ENCODE assay signal across 12 cellular contexts in the genomic region with DNA sequence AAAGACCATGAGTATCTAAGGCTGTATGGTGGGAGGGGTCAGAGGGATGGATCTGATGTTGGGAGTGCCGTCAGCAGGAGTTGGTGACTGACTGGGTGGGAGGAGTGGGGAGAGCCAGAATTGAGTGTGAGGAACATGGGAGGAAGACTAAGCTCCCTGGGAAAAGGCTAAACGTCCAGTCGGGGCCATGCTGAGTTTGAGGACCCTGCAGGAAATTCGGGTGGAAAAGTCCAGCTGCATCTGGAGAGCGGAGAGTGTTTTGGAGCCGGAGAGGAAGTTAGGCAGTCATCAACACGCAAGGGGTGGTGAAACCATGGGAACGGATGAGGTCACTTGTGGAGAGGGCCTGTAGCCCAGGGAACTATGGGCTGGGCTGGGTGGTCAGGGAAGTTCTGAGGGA.
DNase-seq lines count a peak whose midpoint lies in the region; ATAC-seq and TF ChIP-seq lines count a peak whose summit lies in the region.
"Had no signal": no experiment of that assay in that cellular context is flagged by ENCODE, and none has a peak within 500 bp of the region (broad histone marks: within the 10 kb centered on the region; RNA-seq: fewer than 3 reads in every experiment).

No MANE protein-coding gene starts in this region.

- no peak for TF ChIP-seq CTCF in osteocyte (IDR thresholded peaks at IDR 0.05)

- H3K27me3 Mint-ChIP-seq in activated CD4-positive, alpha-beta memory T cell treated with anti-CD3 and anti-CD28 coated beads for 36 hours, result no peaks in the 10 kb centered on the region
- no peaks in the 10 kb centered on the region for H3K27me3 Mint-ChIP-seq in osteocyte (ENCODE audit: unreplicated experiment)

- no peak overlapping the region for H3K4me3 Mint-ChIP-seq in activated CD4-positive, alpha-beta memory T cell treated with anti-CD3 and anti-CD28 coated beads for 36 hours
- H3K4me3 Mint-ChIP-seq in osteocyte (ENCODE audit: unreplicated experiment), result no peak overlapping the region
- H3K4me3 Mint-ChIP-seq: HFFc6 had no signal

- DNase-seq in DMS153 treated with DMSO at 0.1 percent for 48 hours (lab: John Stamatoyannopoulos, UW; ENCODE audit: unreplicated experiment) (peak; percentile 47), glomerular endothelial cell (ENCODE audit: extremely low read depth, low read depth, low spot score) (peak; percentile 96), osteocyte (ENCODE audit: extremely low spot score, unreplicated experiment) (no peak), NCI-H510A (lab: John Stamatoyannopoulos, UW) (no peak)
- no peak for DNase-seq in activated CD4-positive, alpha-beta memory T cell treated with anti-CD3 and anti-CD28 coated beads for 36 hours
- DNase-seq in stimulated activated CD4-positive, alpha-beta T cell treated with anti-CD3 and anti-CD28 coated beads, Interleukin-2, amount 100 ng/mL, for 24 hours, result no peak
- DNase-seq: cortex of kidney, HFFc6, kidney glomerular epithelial cell, NCI-H2029 treated with DMSO at 0.1 percent for 48 hours had no signal

- intact Hi-C loops in activated CD4-positive, alpha-beta memory T cell treated with anti-CD3 and anti-CD28 coated beads for 36 hours (cut with micrococcal nuclease), result no loop called here

- H3K27ac Mint-ChIP-seq in activated CD4-positive, alpha-beta memory T cell treated with anti-CD3 and anti-CD28 coated beads for 36 hours, result peak overlapping the region; percentile 10
- peak overlapping the region; percentile 39 for H3K27ac Mint-ChIP-seq in osteocyte (ENCODE audit: unreplicated experiment)
- H3K27ac Mint-ChIP-seq: HFFc6 had no signal

- POLR2A ChIA-PET in activated CD4-positive, alpha-beta memory T cell treated with anti-CD3 and anti-CD28 coated beads for 36 hours (lab: Charles Lee), result interaction anchor here (0.6 to 2.1 kb wide), 3 partner anchors 12 to 16 kb away, joined by 3 to 5 read pairs (median 3); no protein-coding TSS in a partner anchor

- H3K4me1 Mint-ChIP-seq in activated CD4-positive, alpha-beta memory T cell treated with anti-CD3 and anti-CD28 coated beads for 36 hours (ENCODE audit: low read depth), result peaks cover 21% of the 10 kb centered on the region
- H3K4me1 Mint-ChIP-seq in osteocyte (ENCODE audit: unreplicated experiment), result peaks cover 9% of the 10 kb centered on the region

- CTCF ChIA-PET in activated CD4-positive, alpha-beta memory T cell treated with anti-CD3 and anti-CD28 coated beads for 36 hours (lab: Charles Lee), result interaction anchor here (1.3 kb wide), 1 partner anchor 40 kb away, joined by 4 read pairs; no protein-coding TSS in a partner anchor

- peaks cover 41% of the 10 kb centered on the region for H3K36me3 Mint-ChIP-seq in activated CD4-positive, alpha-beta memory T cell treated with anti-CD3 and anti-CD28 coated beads for 36 hours
- peaks cover 34% of the 10 kb centered on the region for H3K36me3 Mint-ChIP-seq in osteocyte (ENCODE audit: unreplicated experiment)

- no peaks in the 10 kb centered on the region for H3K9me3 Mint-ChIP-seq in activated CD4-positive, alpha-beta memory T cell treated with anti-CD3 and anti-CD28 coated beads for 36 hours
- H3K9me3 Mint-ChIP-seq in osteocyte (ENCODE audit: unreplicated experiment), result no peaks in the 10 kb centered on the region
- H3K9me3 Mint-ChIP-seq: HFFc6 had no signal

- ATAC-seq in HG03342 (IDR thresholded peaks at IDR 0.05; ENCODE audit: unreplicated experiment) (no peak), GM21619 (IDR thresholded peaks at IDR 0.05; ENCODE audit: unreplicated experiment) (no peak)

Comparison
In these comparisons a context has a peak if more than half of its experiments do, and no peak if none do; other contexts are left out.
1. DNase-seq: peak in DMS153 treated with DMSO at 0.1 percent for 48 hours (single experiment) and glomerular endothelial cell (single experiment); none in activated CD4-positive, alpha-beta memory T cell treated with anti-CD3 and anti-CD28 coated beads for 36 hours (single experiment), osteocyte (single experiment), stimulated activated CD4-positive, alpha-beta T cell treated with anti-CD3 and anti-CD28 coated beads, Interleukin-2, amount 100 ng/mL, for 24 hours (0 of 2) and NCI-H510A (single experiment).